In the genomic region with DNA sequence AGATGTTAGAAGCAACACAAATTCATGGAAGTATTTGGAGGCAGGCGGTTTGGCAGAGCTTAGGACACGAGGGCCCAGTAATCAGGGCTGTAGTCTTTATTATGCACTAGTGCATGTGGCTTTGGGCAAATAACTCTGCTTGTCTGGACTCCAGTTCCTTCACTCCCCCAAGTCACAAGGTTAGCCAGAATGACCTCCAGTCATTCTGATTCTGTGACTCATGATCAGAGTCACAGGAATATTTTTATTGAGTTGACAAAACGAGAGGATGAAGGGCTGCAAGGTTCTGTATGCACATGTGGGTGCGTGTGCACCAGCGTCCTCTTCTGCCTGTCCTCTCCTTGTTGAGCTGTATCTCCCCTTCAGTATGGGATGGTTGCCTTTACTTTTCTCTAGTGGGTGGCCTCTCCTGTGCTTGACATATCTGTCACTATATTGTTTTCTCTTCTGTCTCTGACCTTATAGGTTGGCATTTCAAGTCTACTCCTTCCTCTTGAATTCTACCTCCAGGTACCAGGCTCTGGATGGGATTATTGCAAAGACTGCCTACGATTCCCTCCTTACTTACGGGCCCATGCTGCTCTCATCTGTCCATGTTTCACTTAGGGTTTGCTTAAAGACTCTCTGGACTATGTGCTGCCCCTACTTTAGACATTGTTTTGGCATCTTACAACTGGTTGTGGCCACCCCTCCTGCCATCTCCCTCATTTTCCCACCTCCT, we compare ENCODE assay signal across 16 cellular contexts.
DNase-seq lines count a peak whose midpoint lies in the region; ATAC-seq and TF ChIP-seq lines count a peak whose summit lies in the region.
"Had no signal": no experiment of that assay in that cellular context is flagged by ENCODE, and none has a peak within 500 bp of the region (broad histone marks: within the 10 kb centered on the region; RNA-seq: fewer than 3 reads in every experiment).

No MANE protein-coding gene starts in this region.

- H3K4me1 ChIP-seq in left ventricle myocardium inferior (peaks cover 9% of the 10 kb centered on the region), foreskin keratinocyte (no peaks in the 10 kb centered on the region), testis (no peaks in the 10 kb centered on the region), suprapubic skin (no peaks in the 10 kb centered on the region)
- H3K4me1 ChIP-seq: spleen, uterus had no signal

- peak; percentile 63 for ATAC-seq in activated T-helper 17 cell treated with anti-CD3 and anti-CD28 coated beads, Interleukin-2, amount 50 U/mL, for 72 hours (replicated peaks)
- peak; percentile 31 for ATAC-seq in foreskin keratinocyte
- ATAC-seq: naive thymus-derived CD8-positive, alpha-beta T cell had no signal

- no peak for TF ChIP-seq POLR2A in testis (IDR thresholded peaks at IDR 0.05)
- TF ChIP-seq POLR2A in suprapubic skin (IDR thresholded peaks at IDR 0.05) = no peak

- H3K9me3 Mint-ChIP-seq in activated T-helper 17 cell treated with anti-CD3 and anti-CD28 coated beads, Interleukin-2, amount 50 U/mL, for 72 hours = no peaks in the 10 kb centered on the region
- H3K9me3 Mint-ChIP-seq in osteocyte (ENCODE audit: unreplicated experiment) = no peaks in the 10 kb centered on the region
- H3K9me3 Mint-ChIP-seq: naive thymus-derived CD8-positive, alpha-beta T cell had no signal

- H3K27me3 Mint-ChIP-seq in activated T-helper 17 cell treated with anti-CD3 and anti-CD28 coated beads, Interleukin-2, amount 50 U/mL, for 72 hours = no peaks in the 10 kb centered on the region
- H3K27me3 Mint-ChIP-seq in osteocyte (ENCODE audit: unreplicated experiment) = no peaks in the 10 kb centered on the region
- H3K27me3 Mint-ChIP-seq: B cell; naive thymus-derived CD8-positive, alpha-beta T cell had no signal

- peaks cover 5% of the 10 kb centered on the region for H3K4me1 Mint-ChIP-seq in activated T-helper 17 cell treated with anti-CD3 and anti-CD28 coated beads, Interleukin-2, amount 50 U/mL, for 72 hours
- H3K4me1 Mint-ChIP-seq in osteocyte (ENCODE audit: unreplicated experiment) = peaks cover 17% of the 10 kb centered on the region

- H3K4me3 ChIP-seq in left ventricle myocardium inferior = no peak overlapping the region
- no peak overlapping the region for H3K4me3 ChIP-seq in testis
- no peak overlapping the region for H3K4me3 ChIP-seq in suprapubic skin
- H3K4me3 ChIP-seq: spleen, uterus had no signal

- H3K4me3 Mint-ChIP-seq in activated T-helper 17 cell treated with anti-CD3 and anti-CD28 coated beads, Interleukin-2, amount 50 U/mL, for 72 hours = no peak overlapping the region
- H3K4me3 Mint-ChIP-seq in osteocyte (ENCODE audit: unreplicated experiment) = no peak overlapping the region
- H3K4me3 Mint-ChIP-seq: B cell; naive thymus-derived CD8-positive, alpha-beta T cell had no signal

- no peak for DNase-seq in left ventricle myocardium inferior
- DNase-seq in cardiac septum (ENCODE audit: low spot score) = no peak
- DNase-seq in foreskin keratinocyte = peak in 1 of 2 donors; percentile 45
- DNase-seq in testis = peak; percentile 38
- no peak for DNase-seq in osteocyte (ENCODE audit: extremely low spot score, unreplicated experiment)
- DNase-seq in suprapubic skin (ENCODE audit: low spot score in 2 of 2) = no peak
- DNase-seq in NCI-H2107 (lab: John Stamatoyannopoulos, UW) = no peak
- DNase-seq: anterior cingulate cortex; naive thymus-derived CD8-positive, alpha-beta T cell; NCI-H2029 treated with DMSO at 0.1 percent for 48 hours; spleen; T-helper 9 cell; uterus had no signal

- H3K27ac ChIP-seq in left ventricle myocardium inferior (replicated peaks) = peak overlapping the region; percentile 13
- H3K27ac ChIP-seq in foreskin keratinocyte = no peak overlapping the region
- H3K27ac ChIP-seq in testis = no peak overlapping the region
- no peak overlapping the region for H3K27ac ChIP-seq in suprapubic skin
- H3K27ac ChIP-seq: epithelial cell of prostate, spleen, uterus had no signal

- intact Hi-C loops in left ventricle myocardium inferior (cut with micrococcal nuclease) = no loop called here
- intact Hi-C loops in cardiac septum (cut with DNase I) = no loop called here
- intact Hi-C loops in testis (cut with DNase I; ENCODE audit: low total_unique reads) = no loop called here

- H3K36me3 ChIP-seq in left ventricle myocardium inferior = peaks cover 26% of the 10 kb centered on the region
- no peaks in the 10 kb centered on the region for H3K36me3 ChIP-seq in testis (ENCODE audit: low read depth, missing control alignments)
- H3K36me3 ChIP-seq in suprapubic skin = peaks cover 12% of the 10 kb centered on the region
- H3K36me3 ChIP-seq: uterus had no signal

- no peak for TF ChIP-seq EP300 in suprapubic skin (IDR thresholded peaks at IDR 0.05)

- H3K9me3 ChIP-seq in left ventricle myocardium inferior (replicated peaks) (no peaks in the 10 kb centered on the region), testis (no peaks in the 10 kb centered on the region), suprapubic skin (no peaks in the 10 kb centered on the region)
- H3K9me3 ChIP-seq: spleen, uterus had no signal

- H3K27ac Mint-ChIP-seq in activated T-helper 17 cell treated with anti-CD3 and anti-CD28 coated beads, Interleukin-2, amount 50 U/mL, for 72 hours = no peak overlapping the region
- H3K27ac Mint-ChIP-seq in osteocyte (ENCODE audit: unreplicated experiment) = no peak overlapping the region
- H3K27ac Mint-ChIP-seq: B cell had no signal

- TF ChIP-seq CTCF in left ventricle myocardium inferior (IDR thresholded peaks at IDR 0.05; ENCODE audit: borderline replicate concordance) (no peak), foreskin keratinocyte (conservative IDR thresholded peaks at IDR 0.05) (no peak), testis (IDR thresholded peaks at IDR 0.05) (no peak), osteocyte (IDR thresholded peaks at IDR 0.05) (no peak), suprapubic skin (IDR thresholded peaks at IDR 0.05) (no peak)

- WGBS in testis, 2 donors = 85 to 89% methylated on average over 7 of the region's 7 CpGs
- WGBS in suprapubic skin = 82% methylated on average over 7 of the region's 7 CpGs

- H3K27me3 ChIP-seq in left ventricle myocardium inferior (ENCODE audit: low read depth) (no peaks in the 10 kb centered on the region), foreskin keratinocyte (no peaks in the 10 kb centered on the region), testis (no peaks in the 10 kb centered on the region), suprapubic skin (no peaks in the 10 kb centered on the region)
- H3K27me3 ChIP-seq: spleen, uterus had no signal

- H3K36me3 Mint-ChIP-seq in activated T-helper 17 cell treated with anti-CD3 and anti-CD28 coated beads, Interleukin-2, amount 50 U/mL, for 72 hours (ENCODE audit: low read depth) = peaks cover 73% of the 10 kb centered on the region
- peaks cover 11% of the 10 kb centered on the region for H3K36me3 Mint-ChIP-seq in osteocyte (ENCODE audit: unreplicated experiment)
